Comparison of ENCODE assay signal across 25 cellular contexts in the genomic region with DNA sequence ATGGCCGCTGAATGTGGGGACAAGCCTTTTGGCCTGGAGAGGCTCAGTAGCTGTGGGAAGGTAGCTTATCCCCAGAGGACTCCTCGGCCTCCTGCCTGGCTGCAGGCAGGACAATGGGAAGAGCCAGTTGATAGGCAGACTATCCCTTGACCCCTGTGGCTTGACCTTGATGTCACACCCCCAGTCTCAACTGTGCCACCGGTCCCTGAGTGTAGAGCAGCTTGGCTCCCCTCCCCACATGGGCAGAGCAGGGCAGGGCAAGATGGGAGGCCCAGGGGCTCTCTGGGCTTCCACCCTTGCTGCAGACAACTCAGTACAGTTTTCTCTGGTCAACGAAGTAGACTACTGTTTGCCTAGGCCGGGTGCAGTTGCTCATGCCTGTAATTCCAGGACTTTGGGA.
"Had no signal": no experiment of that assay in that cellular context is flagged by ENCODE, and none has a peak within 500 bp of the region (broad histone marks: within the 10 kb centered on the region; RNA-seq: fewer than 3 reads in every experiment).

No MANE protein-coding gene starts in this region.

- H3K9me3 ChIP-seq: esophagus squamous epithelium, heart right ventricle, mucosa of descending colon, neutrophil, pancreas, sigmoid colon, spleen, thoracic aorta, tibial nerve, upper lobe of left lung had no signal

- DNase-seq: dermis blood vessel endothelial cell; effector memory CD4-positive, alpha-beta T cell; erythroblast; esophagus squamous epithelium; foreskin melanocyte; glutamatergic neuron; heart right ventricle; hippocampal formation; left cardiac atrium; mesenchymal stem cell; mucosa of descending colon; naive B cell; pancreas; sigmoid colon; spleen; stimulated activated naive B cell treated with anti-CD40 and anti-IgM and Interleukin-4, amounts not matched to agents 10 μg/mL and 1 μg/mL and 100 μg/mL, for 72 hours; upper lobe of left lung had no signal

- ATAC-seq: left cardiac atrium; mucosa of descending colon; natural killer cell treated with Interleukin-12 subunit alpha and Interleukin-12 subunit beta and Interleukin-15 and Interleukin-18, amount 100 ng/mL, for 72 hours; stimulated activated naive B cell treated with anti-CD40 and anti-IgM and Interleukin-4, amounts not matched to agents 10 μg/mL and 1 μg/mL and 100 μg/mL, for 72 hours had no signal

- H3K27me3 ChIP-seq: esophagus squamous epithelium, heart right ventricle, neutrophil, pancreas, sigmoid colon, spleen, tibial nerve, upper lobe of left lung had no signal

- H3K4me1 ChIP-seq: esophagus squamous epithelium, heart right ventricle, pancreas, sigmoid colon, spleen, tibial nerve, upper lobe of left lung had no signal

- H3K4me3 ChIP-seq: coronary artery, esophagus squamous epithelium, heart right ventricle, lung, mucosa of descending colon, pancreas, sigmoid colon, spleen, thoracic aorta, tibial nerve, upper lobe of left lung had no signal

- FAIRE-seq: endometrium, pancreas, urothelium cell line had no signal

- H3K27ac ChIP-seq: coronary artery, esophagus squamous epithelium, neutrophil, pancreas, sigmoid colon, spleen, thoracic aorta, tibial nerve, upper lobe of left lung had no signal
